ENCODE assay signal across 22 cellular contexts in genomic region chr1:84726593-84727275, GRCh38. TPM values are rescaled to one million over a fixed set of nuclear protein-coding genes. Genes with fewer than 3 reads are reported as not detected.
DNase-seq lines count a peak whose midpoint lies in the region; ATAC-seq, FAIRE-seq and TF ChIP-seq lines count a peak whose summit lies in the region.
"Had no signal": no experiment of that assay in that cellular context is flagged by ENCODE, and none has a peak within 500 bp of the region (broad histone marks: within the 10 kb centered on the region; RNA-seq: fewer than 3 reads in every experiment).

No MANE protein-coding gene starts in this region.

- 74 to 82% (median 77%) methylated on average over 2 of the region's 2 CpGs for WGBS in heart left ventricle, 4 donors
- 82% methylated on average over 2 of the region's 2 CpGs for WGBS in hepatocyte (ENCODE audit: low lambda C conversion rate, missing lambda C conversion rate)

- no peak for FAIRE-seq in GM12892 (lab: Jason Lieb, UNC)
- FAIRE-seq: H1 had no signal

- no peak for ATAC-seq in heart left ventricle
- ATAC-seq in Right ventricle myocardium inferior, result no peak
- ATAC-seq: gastroesophageal sphincter, Panc1 had no signal

- H3K27ac ChIP-seq in left ventricle myocardium inferior (replicated peaks) (peak overlapping the region; percentile 34), heart left ventricle (peak overlapping the region in 4 of 12 donors; percentile 5 to 36 (median 20)), hepatocyte (peak overlapping the region; percentile 10)
- H3K27ac ChIP-seq: brain microvascular endothelial cell, gastroesophageal sphincter had no signal

- no peaks in the 10 kb centered on the region for H3K79me2 ChIP-seq in hepatocyte

- no peak overlapping the region for H3K4me2 ChIP-seq in hepatocyte

- DNase-seq in left ventricle myocardium inferior (no peak), heart left ventricle (no peak), cardiac fibroblast (ENCODE audit: low read depth in 2 of 2) (peak; percentile 12 to 33), hepatocyte (ENCODE audit: low spot score) (no peak), GDM1 (lab: John Stamatoyannopoulos, UW) (no peak), Right ventricle myocardium inferior (ENCODE audit: missing footprints) (no peak), SHP77 (lab: John Stamatoyannopoulos, UW) (no peak), GM12892 (ENCODE audit: insufficient read length) (no peak)
- DNase-seq: 8988T; activated CD4-positive, alpha-beta T cell treated with anti-CD3 and anti-CD28 coated beads, Interleukin-2, amount 50 U/mL, for 48 hours; activated CD8-positive, alpha-beta memory T cell treated with anti-CD3 and anti-CD28 coated beads, Interleukin-2, amount 50 U/mL, for 48 hours; activated naive CD8-positive, alpha-beta T cell treated with anti-CD3 and anti-CD28 coated beads, Interleukin-2, amount 10 ng/mL, durations not matched to agents 7 days and 5 days; brain microvascular endothelial cell; cortex of kidney; MM.1S; NCI-H1417 treated with DMSO at 0.1 percent for 48 hours; NCI-H2107; stimulated activated CD4-positive, alpha-beta T cell treated with anti-CD3 and anti-CD28 coated beads, Interleukin-2, amount 100 ng/mL, for 48 hours; stimulated activated naive CD4-positive, alpha-beta T cell had no signal

- TF ChIP-seq CTCF in left ventricle myocardium inferior (IDR thresholded peaks at IDR 0.05; ENCODE audit: borderline replicate concordance) (no peak), heart left ventricle (IDR thresholded peaks at IDR 0.05) (no peak), cardiac fibroblast (IDR thresholded peaks at IDR 0.05; ENCODE audit: low read depth, low read length) (no peak), hepatocyte (IDR thresholded peaks at IDR 0.05; ENCODE audit: poor library complexity) (no peak)

- TF ChIP-seq POLR2A in heart left ventricle (IDR thresholded peaks at IDR 0.05) (no peak), GM12892 (IDR thresholded peaks at IDR 0.05; ENCODE audit: low read depth, low read length) (no peak)

- H3K4me1 ChIP-seq in left ventricle myocardium inferior (no peaks in the 10 kb centered on the region), heart left ventricle (peaks cover 0 to 25% (median 0%) of the 10 kb centered on the region in 12 donors), hepatocyte (ENCODE audit: insufficient read depth) (peaks cover 6% of the 10 kb centered on the region)

- intact Hi-C loops in left ventricle myocardium inferior (cut with micrococcal nuclease) (no loop called here), heart left ventricle (cut with DNase I) (no loop called here), Right ventricle myocardium inferior (cut with DNase I) (no loop called here)

- H3K9me3 ChIP-seq in left ventricle myocardium inferior (replicated peaks) (no peaks in the 10 kb centered on the region), heart left ventricle (no peaks in the 10 kb centered on the region), hepatocyte (ENCODE audit: low read depth) (no peaks in the 10 kb centered on the region)
- H3K9me3 ChIP-seq: gastroesophageal sphincter had no signal

- H3K9me2 ChIP-seq in hepatocyte (replicated peaks; ENCODE audit: insufficient read depth), result no peaks in the 10 kb centered on the region

- no peak overlapping the region for H3K4me3 ChIP-seq in left ventricle myocardium inferior
- no peak overlapping the region for H3K4me3 ChIP-seq in heart left ventricle
- no peak overlapping the region for H3K4me3 ChIP-seq in cardiac fibroblast (replicated peaks in 1 of 2; ENCODE audit: low read depth in 2 of 2, low read length in 2 of 2)
- no peak overlapping the region for H3K4me3 ChIP-seq in hepatocyte
- H3K4me3 ChIP-seq: gastroesophageal sphincter had no signal

- no peaks in the 10 kb centered on the region for H4K20me1 ChIP-seq in hepatocyte (ENCODE audit: insufficient read depth, poor library complexity, severe bottlenecking)

- H3K27me3 ChIP-seq in left ventricle myocardium inferior (ENCODE audit: low read depth) (no peaks in the 10 kb centered on the region), heart left ventricle (no peaks in the 10 kb centered on the region), hepatocyte (no peaks in the 10 kb centered on the region)
- H3K27me3 ChIP-seq: brain microvascular endothelial cell, gastroesophageal sphincter had no signal

- H3K36me3 ChIP-seq in left ventricle myocardium inferior (no peaks in the 10 kb centered on the region), heart left ventricle (no peaks in the 10 kb centered on the region), hepatocyte (replicated peaks; ENCODE audit: insufficient read depth, low read depth) (no peaks in the 10 kb centered on the region)
- H3K36me3 ChIP-seq: brain microvascular endothelial cell, gastroesophageal sphincter had no signal

- H2AFZ ChIP-seq in hepatocyte, result no peak overlapping the region

RNA-seq across cellular contexts. Expression of gene SSX2IP, which starts 36.5 kb away (rescaled TPM):
- total RNA-seq in left ventricle myocardium inferior, result 11.9 TPM
- total RNA-seq in heart left ventricle, result 10 to 100 TPM in 6 of 9 donors, 1 to 10 TPM in 3; 4.5 to 18.5 (median 13.7) TPM
- polyA plus RNA-seq in heart left ventricle, result 10 to 100 TPM in 1 of 2 donors, 1 to 10 TPM in 1; 2.6 to 15.6 TPM
- total RNA-seq in hepatocyte, result 38.0 and 39.9 TPM in 2 replicates
- 17.1 and 26.5 TPM in 2 replicates for polyA plus RNA-seq in hepatocyte
- 12.9 TPM for total RNA-seq in Right ventricle myocardium inferior
- 4.7 TPM for polyA plus RNA-seq in GM12892 (2012; ENCODE audit: missing spikeins)

Comparison
In these comparisons a context has a peak if more than half of its experiments do, and no peak if none do; other contexts are left out.
1. DNase-seq: peak in cardiac fibroblast (2 of 2); none in left ventricle myocardium inferior (single experiment), heart left ventricle (0 of 5), hepatocyte (single experiment), GDM1 (single experiment), Right ventricle myocardium inferior (single experiment), SHP77 (0 of 2) and GM12892 (single experiment).